7 cellular contexts compared by ENCODE assay signal in genomic region chr18:73045037-73045436, GRCh38.
"Had no signal": no experiment of that assay in that cellular context is flagged by ENCODE, and none has a peak within 500 bp of the region (broad histone marks: within the 10 kb centered on the region; RNA-seq: fewer than 3 reads in every experiment).

No MANE protein-coding gene starts in this region.

- H3K27ac ChIP-seq: HL-60, KMS-11 had no signal

- DNase-seq: IMR-90, KBM-7, KG1 had no signal

- H3K4me3 Mint-ChIP-seq: IgD-negative memory B cell had no signal

- H3K27me3 Mint-ChIP-seq: IgD-negative memory B cell had no signal

- H3K36me3 Mint-ChIP-seq: IgD-negative memory B cell had no signal

- H3K4me2 ChIP-seq: KMS-11 had no signal

- H3K4me3 ChIP-seq: K562 had no signal
